ENCODE assay signal across 2 cellular contexts in the genomic region with DNA sequence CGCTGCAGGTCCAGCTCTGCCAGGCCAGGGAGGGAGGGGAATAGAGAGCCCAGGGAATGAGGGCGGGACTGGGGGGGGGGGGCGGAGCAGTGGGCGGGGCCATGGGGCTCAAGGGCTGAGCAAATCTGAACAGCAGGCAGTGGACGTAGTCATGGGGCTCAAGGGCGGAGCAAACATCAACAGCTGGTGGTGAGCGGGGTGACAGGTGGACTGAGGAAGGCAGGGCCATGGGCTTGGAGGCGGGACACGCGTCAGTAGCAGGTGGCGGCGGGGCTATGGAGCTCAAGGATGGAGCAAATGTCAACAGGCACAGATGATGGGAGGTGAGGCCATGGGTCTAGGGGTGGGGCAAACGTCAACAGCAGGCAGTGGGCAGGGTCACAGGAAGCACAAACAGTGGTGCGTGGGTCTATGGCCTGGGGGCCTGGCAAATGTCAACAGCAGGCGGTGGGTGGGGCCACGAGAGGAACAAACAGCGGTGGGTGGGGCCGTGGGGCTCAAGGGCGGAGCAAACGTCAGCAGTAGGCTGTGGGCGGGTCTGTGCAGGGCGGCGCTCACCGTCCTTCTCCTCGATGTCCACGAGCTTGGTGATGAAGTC.
A peak's percentile ranks its signal among the peaks of the same experiment; 100 is the strongest.
TF ChIP-seq lines count a peak whose summit lies in the region.
"Not testable (repeated sequence)": the region's sequence is repeated elsewhere in the genome, so short reads cannot be mapped to it uniquely, and the experiment has no call there.

No MANE protein-coding gene starts in this region.

TF ChIP-seq in WTC11, 78 proteins besides CTCF, POLR2A, EP300 and RAD21:
- peak; percentile 79 for TF ChIP-seq FOXK1 (CRISPR knock-in tag; IDR thresholded peaks at IDR 0.05)
- 0 out of 2 replicates have a peak, but pooled peaks have one; percentile 18 for TF ChIP-seq SP1 (CRISPR knock-in tag; conservative IDR thresholded peaks at IDR 0.05)

TF ChIP-seq in K562, 482 proteins besides CTCF, POLR2A, EP300 and RAD21 (continues in another document):
- TF ChIP-seq SAP30 (IDR thresholded peaks at IDR 0.05; ENCODE audit: borderline replicate concordance, insufficient read depth, low read depth, low read length, poor library complexity, severe bottlenecking) (peak; percentile 92), FOXK2 (conservative IDR thresholded peaks at IDR 0.05 in 1 of 2, IDR thresholded peaks at IDR 0.05 in 1 of 2; ENCODE audit: low read depth in 2 of 2) (peak; percentile 98 to 100), DACH1 (IDR thresholded peaks at IDR 0.05; ENCODE audit: partially characterized antibody) (peak; percentile 83), CXXC5 (CRISPR knock-in tag; IDR thresholded peaks at IDR 0.05) (peak; percentile 46; the same call in 1 of the 2 replicates), MXI1 (IDR thresholded peaks at IDR 0.05; ENCODE audit: low read depth, low read length) (peak; percentile 24; the same call in 1 of the 2 replicates), HDAC2 (IDR thresholded peaks at IDR 0.05) (peak; percentile 93), TAF9B (IDR thresholded peaks at IDR 0.05; ENCODE audit: partially characterized antibody) (peak; percentile 78), HDAC1 (IDR thresholded peaks at IDR 0.05) (peak in 1 of 2 experiments; percentile 99; a peak in 2 of 4 replicates), OTX1 (CRISPR knock-in tag; IDR thresholded peaks at IDR 0.05) (peak; percentile 79), MEIS2 (IDR thresholded peaks at IDR 0.05; ENCODE audit: partially characterized antibody) (peak; percentile 77)
- TF ChIP-seq, protein P1, sequence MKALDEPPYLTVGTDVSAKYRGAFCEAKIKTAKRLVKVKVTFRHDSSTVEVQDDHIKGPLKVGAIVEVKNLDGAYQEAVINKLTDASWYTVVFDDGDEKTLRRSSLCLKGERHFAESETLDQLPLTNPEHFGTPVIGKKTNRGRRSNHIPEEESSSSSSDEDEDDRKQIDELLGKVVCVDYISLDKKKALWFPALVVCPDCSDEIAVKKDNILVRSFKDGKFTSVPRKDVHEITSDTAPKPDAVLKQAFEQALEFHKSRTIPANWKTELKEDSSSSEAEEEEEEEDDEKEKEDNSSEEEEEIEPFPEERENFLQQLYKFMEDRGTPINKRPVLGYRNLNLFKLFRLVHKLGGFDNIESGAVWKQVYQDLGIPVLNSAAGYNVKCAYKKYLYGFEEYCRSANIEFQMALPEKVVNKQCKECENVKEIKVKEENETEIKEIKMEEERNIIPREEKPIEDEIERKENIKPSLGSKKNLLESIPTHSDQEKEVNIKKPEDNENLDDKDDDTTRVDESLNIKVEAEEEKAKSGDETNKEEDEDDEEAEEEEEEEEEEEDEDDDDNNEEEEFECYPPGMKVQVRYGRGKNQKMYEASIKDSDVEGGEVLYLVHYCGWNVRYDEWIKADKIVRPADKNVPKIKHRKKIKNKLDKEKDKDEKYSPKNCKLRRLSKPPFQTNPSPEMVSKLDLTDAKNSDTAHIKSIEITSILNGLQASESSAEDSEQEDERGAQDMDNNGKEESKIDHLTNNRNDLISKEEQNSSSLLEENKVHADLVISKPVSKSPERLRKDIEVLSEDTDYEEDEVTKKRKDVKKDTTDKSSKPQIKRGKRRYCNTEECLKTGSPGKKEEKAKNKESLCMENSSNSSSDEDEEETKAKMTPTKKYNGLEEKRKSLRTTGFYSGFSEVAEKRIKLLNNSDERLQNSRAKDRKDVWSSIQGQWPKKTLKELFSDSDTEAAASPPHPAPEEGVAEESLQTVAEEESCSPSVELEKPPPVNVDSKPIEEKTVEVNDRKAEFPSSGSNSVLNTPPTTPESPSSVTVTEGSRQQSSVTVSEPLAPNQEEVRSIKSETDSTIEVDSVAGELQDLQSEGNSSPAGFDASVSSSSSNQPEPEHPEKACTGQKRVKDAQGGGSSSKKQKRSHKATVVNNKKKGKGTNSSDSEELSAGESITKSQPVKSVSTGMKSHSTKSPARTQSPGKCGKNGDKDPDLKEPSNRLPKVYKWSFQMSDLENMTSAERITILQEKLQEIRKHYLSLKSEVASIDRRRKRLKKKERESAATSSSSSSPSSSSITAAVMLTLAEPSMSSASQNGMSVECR (CRISPR knock-in tag; IDR thresholded peaks at IDR 0.05), result peak; percentile 87
- TF ChIP-seq, protein P2, sequence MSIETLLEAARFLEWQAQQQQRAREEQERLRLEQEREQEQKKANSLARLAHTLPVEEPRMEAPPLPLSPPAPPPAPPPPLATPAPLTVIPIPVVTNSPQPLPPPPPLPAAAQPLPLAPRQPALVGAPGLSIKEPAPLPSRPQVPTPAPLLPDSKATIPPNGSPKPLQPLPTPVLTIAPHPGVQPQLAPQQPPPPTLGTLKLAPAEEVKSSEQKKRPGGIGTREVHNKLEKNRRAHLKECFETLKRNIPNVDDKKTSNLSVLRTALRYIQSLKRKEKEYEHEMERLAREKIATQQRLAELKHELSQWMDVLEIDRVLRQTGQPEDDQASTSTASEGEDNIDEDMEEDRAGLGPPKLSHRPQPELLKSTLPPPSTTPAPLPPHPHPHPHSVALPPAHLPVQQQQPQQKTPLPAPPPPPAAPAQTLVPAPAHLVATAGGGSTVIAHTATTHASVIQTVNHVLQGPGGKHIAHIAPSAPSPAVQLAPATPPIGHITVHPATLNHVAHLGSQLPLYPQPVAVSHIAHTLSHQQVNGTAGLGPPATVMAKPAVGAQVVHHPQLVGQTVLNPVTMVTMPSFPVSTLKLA (conservative IDR thresholded peaks at IDR 0.05), result peak; percentile 96 to 99
- TF ChIP-seq, protein P3, sequence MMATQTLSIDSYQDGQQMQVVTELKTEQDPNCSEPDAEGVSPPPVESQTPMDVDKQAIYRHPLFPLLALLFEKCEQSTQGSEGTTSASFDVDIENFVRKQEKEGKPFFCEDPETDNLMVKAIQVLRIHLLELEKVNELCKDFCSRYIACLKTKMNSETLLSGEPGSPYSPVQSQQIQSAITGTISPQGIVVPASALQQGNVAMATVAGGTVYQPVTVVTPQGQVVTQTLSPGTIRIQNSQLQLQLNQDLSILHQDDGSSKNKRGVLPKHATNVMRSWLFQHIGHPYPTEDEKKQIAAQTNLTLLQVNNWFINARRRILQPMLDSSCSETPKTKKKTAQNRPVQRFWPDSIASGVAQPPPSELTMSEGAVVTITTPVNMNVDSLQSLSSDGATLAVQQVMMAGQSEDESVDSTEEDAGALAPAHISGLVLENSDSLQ (IDR thresholded peaks at IDR 0.05), result peak; percentile 92
- TF ChIP-seq, protein P4, sequence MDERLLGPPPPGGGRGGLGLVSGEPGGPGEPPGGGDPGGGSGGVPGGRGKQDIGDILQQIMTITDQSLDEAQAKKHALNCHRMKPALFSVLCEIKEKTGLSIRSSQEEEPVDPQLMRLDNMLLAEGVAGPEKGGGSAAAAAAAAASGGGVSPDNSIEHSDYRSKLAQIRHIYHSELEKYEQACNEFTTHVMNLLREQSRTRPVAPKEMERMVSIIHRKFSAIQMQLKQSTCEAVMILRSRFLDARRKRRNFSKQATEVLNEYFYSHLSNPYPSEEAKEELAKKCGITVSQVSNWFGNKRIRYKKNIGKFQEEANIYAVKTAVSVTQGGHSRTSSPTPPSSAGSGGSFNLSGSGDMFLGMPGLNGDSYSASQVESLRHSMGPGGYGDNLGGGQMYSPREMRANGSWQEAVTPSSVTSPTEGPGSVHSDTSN (CRISPR knock-in tag; IDR thresholded peaks at IDR 0.05; ENCODE audit: low read depth), result not testable (repeated sequence)
- TF ChIP-seq, protein P4 (tag; conservative IDR thresholded peaks at IDR 0.05; ENCODE audit: low read depth), result 0 out of 2 replicates have a peak, but pooled peaks have one; percentile 7
- TF ChIP-seq, protein P5, sequence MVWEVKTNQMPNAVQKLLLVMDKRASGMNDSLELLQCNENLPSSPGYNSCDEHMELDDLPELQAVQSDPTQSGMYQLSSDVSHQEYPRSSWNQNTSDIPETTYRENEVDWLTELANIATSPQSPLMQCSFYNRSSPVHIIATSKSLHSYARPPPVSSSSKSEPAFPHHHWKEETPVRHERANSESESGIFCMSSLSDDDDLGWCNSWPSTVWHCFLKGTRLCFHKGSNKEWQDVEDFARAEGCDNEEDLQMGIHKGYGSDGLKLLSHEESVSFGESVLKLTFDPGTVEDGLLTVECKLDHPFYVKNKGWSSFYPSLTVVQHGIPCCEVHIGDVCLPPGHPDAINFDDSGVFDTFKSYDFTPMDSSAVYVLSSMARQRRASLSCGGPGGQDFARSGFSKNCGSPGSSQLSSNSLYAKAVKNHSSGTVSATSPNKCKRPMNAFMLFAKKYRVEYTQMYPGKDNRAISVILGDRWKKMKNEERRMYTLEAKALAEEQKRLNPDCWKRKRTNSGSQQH (CRISPR knock-in tag; IDR thresholded peaks at IDR 0.05), result 0 out of 2 replicates have a peak, but pooled peaks have one; percentile 48
- TF ChIP-seq, protein P6, sequence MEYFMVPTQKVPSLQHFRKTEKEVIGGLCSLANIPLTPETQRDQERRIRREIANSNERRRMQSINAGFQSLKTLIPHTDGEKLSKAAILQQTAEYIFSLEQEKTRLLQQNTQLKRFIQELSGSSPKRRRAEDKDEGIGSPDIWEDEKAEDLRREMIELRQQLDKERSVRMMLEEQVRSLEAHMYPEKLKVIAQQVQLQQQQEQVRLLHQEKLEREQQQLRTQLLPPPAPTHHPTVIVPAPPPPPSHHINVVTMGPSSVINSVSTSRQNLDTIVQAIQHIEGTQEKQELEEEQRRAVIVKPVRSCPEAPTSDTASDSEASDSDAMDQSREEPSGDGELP (CRISPR knock-in tag; IDR thresholded peaks at IDR 0.05; ENCODE audit: borderline replicate concordance), result peak; percentile 92
- TF ChIP-seq, protein P7, sequence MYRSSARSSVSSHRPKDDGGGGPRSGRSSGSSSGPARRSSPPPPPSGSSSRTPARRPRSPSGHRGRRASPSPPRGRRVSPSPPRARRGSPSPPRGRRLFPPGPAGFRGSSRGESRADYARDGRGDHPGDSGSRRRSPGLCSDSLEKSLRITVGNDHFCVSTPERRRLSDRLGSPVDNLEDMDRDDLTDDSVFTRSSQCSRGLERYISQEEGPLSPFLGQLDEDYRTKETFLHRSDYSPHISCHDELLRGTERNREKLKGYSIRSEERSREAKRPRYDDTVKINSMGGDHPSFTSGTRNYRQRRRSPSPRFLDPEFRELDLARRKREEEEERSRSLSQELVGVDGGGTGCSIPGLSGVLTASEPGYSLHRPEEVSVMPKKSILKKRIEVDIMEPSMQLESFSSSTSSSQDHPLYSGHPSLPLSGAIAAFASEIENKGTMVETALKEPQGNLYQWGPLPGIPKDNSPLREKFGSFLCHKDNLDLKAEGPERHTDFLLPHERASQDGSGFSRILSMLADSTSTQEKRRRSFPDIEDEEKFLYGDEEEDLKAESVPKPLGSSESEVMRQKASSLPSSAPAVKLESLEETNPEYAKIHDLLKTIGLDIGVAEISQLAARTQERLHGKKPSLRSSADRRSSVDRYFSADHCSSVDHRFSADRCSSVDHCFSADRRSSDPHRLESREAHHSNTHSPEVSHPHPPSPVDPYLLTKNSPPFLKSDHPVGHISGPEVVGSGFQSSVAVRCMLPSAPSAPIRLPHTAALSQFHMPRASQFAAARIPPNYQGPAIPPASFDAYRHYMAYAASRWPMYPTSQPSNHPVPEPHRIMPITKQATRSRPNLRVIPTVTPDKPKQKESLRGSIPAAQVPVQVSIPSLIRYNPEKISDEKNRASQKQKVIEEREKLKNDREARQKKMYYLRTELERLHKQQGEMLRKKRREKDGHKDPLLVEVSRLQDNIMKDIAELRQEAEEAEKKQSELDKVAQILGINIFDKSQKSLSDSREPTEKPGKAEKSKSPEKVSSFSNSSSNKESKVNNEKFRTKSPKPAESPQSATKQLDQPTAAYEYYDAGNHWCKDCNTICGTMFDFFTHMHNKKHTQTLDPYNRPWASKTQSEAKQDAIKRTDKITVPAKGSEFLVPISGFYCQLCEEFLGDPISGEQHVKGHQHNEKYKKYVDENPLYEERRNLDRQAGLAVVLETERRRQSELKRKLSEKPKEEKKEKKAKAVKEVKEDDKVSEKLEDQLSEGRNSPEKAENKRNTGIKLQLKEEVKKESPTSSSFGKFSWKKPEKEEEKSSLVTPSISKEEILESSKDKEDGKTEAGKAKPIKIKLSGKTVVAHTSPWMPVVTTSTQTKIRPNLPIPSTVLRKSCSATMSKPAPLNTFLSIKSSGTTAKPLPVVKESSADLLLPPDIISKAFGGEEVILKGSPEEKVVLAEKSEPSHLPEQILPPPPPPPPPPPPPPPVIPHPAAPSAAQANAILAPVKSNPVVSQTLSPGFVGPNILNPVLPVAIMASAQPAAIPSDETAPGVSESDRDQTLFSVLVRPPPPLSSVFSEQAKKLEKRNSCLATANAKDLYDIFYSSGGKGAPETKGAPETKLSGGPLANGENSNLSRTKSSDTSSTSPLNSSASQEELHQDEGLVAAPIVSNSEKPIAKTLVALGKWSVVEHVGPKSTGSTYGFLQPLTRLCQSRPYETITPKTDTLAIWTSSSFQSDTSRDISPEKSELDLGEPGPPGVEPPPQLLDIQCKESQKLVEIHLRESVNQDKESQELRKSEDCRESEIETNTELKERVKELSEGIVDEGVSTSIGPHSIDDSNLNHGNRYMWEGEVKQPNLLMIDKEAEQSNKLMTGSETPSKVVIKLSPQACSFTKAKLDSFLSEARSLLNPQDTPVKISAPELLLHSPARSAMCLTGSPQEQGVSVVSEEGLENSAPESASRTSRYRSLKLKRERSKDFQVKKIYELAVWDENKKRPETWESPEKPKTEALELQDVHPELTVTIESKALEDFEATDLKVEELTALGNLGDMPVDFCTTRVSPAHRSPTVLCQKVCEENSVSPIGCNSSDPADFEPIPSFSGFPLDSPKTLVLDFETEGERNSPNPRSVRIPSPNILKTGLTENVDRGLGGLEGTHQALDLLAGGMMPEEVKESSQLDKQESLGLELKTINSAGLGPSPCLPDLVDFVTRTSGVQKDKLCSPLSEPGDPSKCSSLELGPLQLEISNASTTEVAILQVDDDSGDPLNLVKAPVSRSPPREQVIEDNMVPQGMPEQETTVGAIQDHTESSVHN (IDR thresholded peaks at IDR 0.05; ENCODE audit: borderline replicate concordance in 1 of 2, low read depth in 1 of 2), result peak in 1 of 2 experiments; percentile 75; a peak in 2 of 4 replicates
- TF ChIP-seq, protein P8, sequence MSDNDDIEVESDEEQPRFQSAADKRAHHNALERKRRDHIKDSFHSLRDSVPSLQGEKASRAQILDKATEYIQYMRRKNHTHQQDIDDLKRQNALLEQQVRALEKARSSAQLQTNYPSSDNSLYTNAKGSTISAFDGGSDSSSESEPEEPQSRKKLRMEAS (CRISPR knock-in tag; IDR thresholded peaks at IDR 0.05), result peak; percentile 77
- TF ChIP-seq, protein P9, sequence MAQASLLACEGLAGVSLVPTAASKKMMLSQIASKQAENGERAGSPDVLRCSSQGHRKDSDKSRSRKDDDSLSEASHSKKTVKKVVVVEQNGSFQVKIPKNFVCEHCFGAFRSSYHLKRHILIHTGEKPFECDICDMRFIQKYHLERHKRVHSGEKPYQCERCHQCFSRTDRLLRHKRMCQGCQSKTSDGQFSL (CRISPR knock-in tag; IDR thresholded peaks at IDR 0.05), result peak; percentile 45; the same call in 1 of the 2 replicates
- TF ChIP-seq, protein P9 (tag; IDR thresholded peaks at IDR 0.05), result not testable (repeated sequence)
